1 cellular context compared by ENCODE assay signal in genomic region chr7:101300465-101301376, GRCh38.
TF ChIP-seq lines count a peak whose summit lies in the region.

No MANE protein-coding gene starts in this region.

TF ChIP-seq in WTC11, 78 proteins besides CTCF, POLR2A, EP300 and RAD21:
- no peak for TF ChIP-seq AR (CRISPR knock-in tag; IDR thresholded peaks at IDR 0.05)
